In the genomic region with DNA sequence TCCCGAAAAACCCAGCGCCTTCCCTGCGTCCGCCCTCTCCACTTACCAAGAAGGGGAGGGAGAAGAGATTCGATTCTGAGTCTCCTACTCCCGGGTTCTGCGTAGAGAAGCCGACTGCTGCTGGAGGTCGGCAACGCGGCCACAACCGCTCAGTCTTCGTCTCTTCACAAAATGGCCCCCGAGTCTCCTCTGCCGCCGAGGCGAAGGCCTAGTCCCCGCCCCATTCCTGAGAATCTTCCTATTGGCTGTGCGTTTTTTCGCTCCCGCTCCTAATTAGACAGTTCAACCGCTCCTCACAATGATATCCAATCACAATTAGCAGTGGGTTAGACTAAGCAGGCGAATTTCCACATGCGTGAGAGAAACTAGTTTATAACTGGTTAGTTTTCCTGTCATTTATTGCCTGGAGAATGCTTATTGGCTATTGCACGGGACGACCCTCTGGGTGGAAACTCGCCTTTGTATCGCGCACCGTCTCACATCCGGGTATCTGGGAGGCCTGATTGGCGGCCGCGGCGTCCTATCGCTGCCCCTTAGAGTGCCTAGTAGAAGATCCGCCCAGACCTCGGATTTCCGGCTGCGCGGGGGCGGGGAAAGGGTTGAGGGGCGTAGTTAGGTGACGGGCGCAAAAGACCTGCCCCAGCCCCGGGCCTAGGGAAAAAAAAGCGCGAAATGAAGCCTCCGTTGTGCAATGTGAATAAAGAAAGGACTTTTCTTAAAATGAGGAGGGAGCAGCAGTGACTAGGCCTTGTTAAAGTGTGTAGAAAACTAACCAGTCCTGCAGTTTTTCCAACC, we compare ENCODE assay signal across 1 cellular context.
TF ChIP-seq lines count a peak whose summit lies in the region.

A gene (minus strand): TSS at position 191 of the 795 bp plus-strand sequence. CDS start 35,249 bp downstream, outside the sequence.

TF ChIP-seq in K562, 482 proteins besides CTCF, POLR2A, EP300 and RAD21 (continued from another document and continues in another):
- TF ChIP-seq HDAC3 (IDR thresholded peaks at IDR 0.05; ENCODE audit: borderline replicate concordance, partially characterized antibody) (no peak), NFXL1 (CRISPR knock-in tag; IDR thresholded peaks at IDR 0.05) (no peak), MAFF (IDR thresholded peaks at IDR 0.05; ENCODE audit: low read length) (no peak), ZNF263 (CRISPR knock-in tag; IDR thresholded peaks at IDR 0.05; ENCODE audit: borderline replicate concordance) (no peak), RNF2 (IDR thresholded peaks at IDR 0.05) (no peak), MEIS2 (IDR thresholded peaks at IDR 0.05; ENCODE audit: partially characterized antibody) (no peak), ZNF780A (CRISPR knock-in tag; IDR thresholded peaks at IDR 0.05) (no peak), EWSR1 (IDR thresholded peaks at IDR 0.05; ENCODE audit: borderline replicate concordance, low read depth, partially characterized antibody) (no peak), SREBF1 (IDR thresholded peaks at IDR 0.05; ENCODE audit: borderline replicate concordance, low read depth, low read length) (no peak), MBD2 (IDR thresholded peaks at IDR 0.05; ENCODE audit: borderline replicate concordance, low read depth) (peak; percentile 99), SOX6 (IDR thresholded peaks at IDR 0.05) (no peak), NR3C1 (CRISPR knock-in tag; IDR thresholded peaks at IDR 0.05) (no peak), CBFB (CRISPR knock-in tag; IDR thresholded peaks at IDR 0.05) (no peak), GATAD2A (IDR thresholded peaks at IDR 0.05) (no peak), MCM5 (IDR thresholded peaks at IDR 0.05; ENCODE audit: low read depth) (no peak), ZSCAN32 (CRISPR knock-in tag; IDR thresholded peaks at IDR 0.05) (no peak), RBM34 (IDR thresholded peaks at IDR 0.05; ENCODE audit: borderline replicate concordance, insufficient read depth, low read length) (no peak), ZNF384 (IDR thresholded peaks at IDR 0.05; ENCODE audit: low read depth, low read length) (peak; percentile 53), CBX3 (IDR thresholded peaks at IDR 0.05; ENCODE audit: borderline replicate concordance in 1 of 2, low read length in 2 of 2) (no peak), KAT2B (IDR thresholded peaks at IDR 0.05; ENCODE audit: low read depth, low read length) (no peak), ZNF717 (CRISPR knock-in tag; IDR thresholded peaks at IDR 0.05) (no peak), PHF21A (IDR thresholded peaks at IDR 0.05; ENCODE audit: borderline replicate concordance, low read depth) (no peak), MTA3 (IDR thresholded peaks at IDR 0.05; ENCODE audit: borderline replicate concordance) (peak; percentile 93), ZNF699 (CRISPR knock-in tag; IDR thresholded peaks at IDR 0.05; ENCODE audit: insufficient replicate concordance) (no peak)
- TF ChIP-seq, protein P1, sequence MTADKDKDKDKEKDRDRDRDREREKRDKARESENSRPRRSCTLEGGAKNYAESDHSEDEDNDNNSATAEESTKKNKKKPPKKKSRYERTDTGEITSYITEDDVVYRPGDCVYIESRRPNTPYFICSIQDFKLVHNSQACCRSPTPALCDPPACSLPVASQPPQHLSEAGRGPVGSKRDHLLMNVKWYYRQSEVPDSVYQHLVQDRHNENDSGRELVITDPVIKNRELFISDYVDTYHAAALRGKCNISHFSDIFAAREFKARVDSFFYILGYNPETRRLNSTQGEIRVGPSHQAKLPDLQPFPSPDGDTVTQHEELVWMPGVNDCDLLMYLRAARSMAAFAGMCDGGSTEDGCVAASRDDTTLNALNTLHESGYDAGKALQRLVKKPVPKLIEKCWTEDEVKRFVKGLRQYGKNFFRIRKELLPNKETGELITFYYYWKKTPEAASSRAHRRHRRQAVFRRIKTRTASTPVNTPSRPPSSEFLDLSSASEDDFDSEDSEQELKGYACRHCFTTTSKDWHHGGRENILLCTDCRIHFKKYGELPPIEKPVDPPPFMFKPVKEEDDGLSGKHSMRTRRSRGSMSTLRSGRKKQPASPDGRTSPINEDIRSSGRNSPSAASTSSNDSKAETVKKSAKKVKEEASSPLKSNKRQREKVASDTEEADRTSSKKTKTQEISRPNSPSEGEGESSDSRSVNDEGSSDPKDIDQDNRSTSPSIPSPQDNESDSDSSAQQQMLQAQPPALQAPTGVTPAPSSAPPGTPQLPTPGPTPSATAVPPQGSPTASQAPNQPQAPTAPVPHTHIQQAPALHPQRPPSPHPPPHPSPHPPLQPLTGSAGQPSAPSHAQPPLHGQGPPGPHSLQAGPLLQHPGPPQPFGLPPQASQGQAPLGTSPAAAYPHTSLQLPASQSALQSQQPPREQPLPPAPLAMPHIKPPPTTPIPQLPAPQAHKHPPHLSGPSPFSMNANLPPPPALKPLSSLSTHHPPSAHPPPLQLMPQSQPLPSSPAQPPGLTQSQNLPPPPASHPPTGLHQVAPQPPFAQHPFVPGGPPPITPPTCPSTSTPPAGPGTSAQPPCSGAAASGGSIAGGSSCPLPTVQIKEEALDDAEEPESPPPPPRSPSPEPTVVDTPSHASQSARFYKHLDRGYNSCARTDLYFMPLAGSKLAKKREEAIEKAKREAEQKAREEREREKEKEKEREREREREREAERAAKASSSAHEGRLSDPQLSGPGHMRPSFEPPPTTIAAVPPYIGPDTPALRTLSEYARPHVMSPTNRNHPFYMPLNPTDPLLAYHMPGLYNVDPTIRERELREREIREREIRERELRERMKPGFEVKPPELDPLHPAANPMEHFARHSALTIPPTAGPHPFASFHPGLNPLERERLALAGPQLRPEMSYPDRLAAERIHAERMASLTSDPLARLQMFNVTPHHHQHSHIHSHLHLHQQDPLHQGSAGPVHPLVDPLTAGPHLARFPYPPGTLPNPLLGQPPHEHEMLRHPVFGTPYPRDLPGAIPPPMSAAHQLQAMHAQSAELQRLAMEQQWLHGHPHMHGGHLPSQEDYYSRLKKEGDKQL (CRISPR knock-in tag; IDR thresholded peaks at IDR 0.05; ENCODE audit: borderline replicate concordance): no peak
- TF ChIP-seq, protein P2, sequence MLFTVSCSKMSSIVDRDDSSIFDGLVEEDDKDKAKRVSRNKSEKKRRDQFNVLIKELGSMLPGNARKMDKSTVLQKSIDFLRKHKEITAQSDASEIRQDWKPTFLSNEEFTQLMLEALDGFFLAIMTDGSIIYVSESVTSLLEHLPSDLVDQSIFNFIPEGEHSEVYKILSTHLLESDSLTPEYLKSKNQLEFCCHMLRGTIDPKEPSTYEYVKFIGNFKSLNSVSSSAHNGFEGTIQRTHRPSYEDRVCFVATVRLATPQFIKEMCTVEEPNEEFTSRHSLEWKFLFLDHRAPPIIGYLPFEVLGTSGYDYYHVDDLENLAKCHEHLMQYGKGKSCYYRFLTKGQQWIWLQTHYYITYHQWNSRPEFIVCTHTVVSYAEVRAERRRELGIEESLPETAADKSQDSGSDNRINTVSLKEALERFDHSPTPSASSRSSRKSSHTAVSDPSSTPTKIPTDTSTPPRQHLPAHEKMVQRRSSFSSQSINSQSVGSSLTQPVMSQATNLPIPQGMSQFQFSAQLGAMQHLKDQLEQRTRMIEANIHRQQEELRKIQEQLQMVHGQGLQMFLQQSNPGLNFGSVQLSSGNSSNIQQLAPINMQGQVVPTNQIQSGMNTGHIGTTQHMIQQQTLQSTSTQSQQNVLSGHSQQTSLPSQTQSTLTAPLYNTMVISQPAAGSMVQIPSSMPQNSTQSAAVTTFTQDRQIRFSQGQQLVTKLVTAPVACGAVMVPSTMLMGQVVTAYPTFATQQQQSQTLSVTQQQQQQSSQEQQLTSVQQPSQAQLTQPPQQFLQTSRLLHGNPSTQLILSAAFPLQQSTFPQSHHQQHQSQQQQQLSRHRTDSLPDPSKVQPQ (CRISPR knock-in tag; IDR thresholded peaks at IDR 0.05; ENCODE audit: borderline replicate concordance): no peak
- TF ChIP-seq, protein P3, sequence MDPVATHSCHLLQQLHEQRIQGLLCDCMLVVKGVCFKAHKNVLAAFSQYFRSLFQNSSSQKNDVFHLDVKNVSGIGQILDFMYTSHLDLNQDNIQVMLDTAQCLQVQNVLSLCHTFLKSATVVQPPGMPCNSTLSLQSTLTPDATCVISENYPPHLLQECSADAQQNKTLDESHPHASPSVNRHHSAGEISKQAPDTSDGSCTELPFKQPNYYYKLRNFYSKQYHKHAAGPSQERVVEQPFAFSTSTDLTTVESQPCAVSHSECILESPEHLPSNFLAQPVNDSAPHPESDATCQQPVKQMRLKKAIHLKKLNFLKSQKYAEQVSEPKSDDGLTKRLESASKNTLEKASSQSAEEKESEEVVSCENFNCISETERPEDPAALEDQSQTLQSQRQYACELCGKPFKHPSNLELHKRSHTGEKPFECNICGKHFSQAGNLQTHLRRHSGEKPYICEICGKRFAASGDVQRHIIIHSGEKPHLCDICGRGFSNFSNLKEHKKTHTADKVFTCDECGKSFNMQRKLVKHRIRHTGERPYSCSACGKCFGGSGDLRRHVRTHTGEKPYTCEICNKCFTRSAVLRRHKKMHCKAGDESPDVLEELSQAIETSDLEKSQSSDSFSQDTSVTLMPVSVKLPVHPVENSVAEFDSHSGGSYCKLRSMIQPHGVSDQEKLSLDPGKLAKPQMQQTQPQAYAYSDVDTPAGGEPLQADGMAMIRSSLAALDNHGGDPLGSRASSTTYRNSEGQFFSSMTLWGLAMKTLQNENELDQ (CRISPR knock-in tag; IDR thresholded peaks at IDR 0.05; ENCODE audit: borderline replicate concordance): no peak
- TF ChIP-seq, protein P4, sequence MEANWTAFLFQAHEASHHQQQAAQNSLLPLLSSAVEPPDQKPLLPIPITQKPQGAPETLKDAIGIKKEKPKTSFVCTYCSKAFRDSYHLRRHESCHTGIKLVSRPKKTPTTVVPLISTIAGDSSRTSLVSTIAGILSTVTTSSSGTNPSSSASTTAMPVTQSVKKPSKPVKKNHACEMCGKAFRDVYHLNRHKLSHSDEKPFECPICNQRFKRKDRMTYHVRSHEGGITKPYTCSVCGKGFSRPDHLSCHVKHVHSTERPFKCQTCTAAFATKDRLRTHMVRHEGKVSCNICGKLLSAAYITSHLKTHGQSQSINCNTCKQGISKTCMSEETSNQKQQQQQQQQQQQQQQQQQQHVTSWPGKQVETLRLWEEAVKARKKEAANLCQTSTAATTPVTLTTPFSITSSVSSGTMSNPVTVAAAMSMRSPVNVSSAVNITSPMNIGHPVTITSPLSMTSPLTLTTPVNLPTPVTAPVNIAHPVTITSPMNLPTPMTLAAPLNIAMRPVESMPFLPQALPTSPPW (CRISPR knock-in tag; IDR thresholded peaks at IDR 0.05): peak; percentile 65
- TF ChIP-seq, protein P5, sequence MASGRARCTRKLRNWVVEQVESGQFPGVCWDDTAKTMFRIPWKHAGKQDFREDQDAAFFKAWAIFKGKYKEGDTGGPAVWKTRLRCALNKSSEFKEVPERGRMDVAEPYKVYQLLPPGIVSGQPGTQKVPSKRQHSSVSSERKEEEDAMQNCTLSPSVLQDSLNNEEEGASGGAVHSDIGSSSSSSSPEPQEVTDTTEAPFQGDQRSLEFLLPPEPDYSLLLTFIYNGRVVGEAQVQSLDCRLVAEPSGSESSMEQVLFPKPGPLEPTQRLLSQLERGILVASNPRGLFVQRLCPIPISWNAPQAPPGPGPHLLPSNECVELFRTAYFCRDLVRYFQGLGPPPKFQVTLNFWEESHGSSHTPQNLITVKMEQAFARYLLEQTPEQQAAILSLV (tag; IDR thresholded peaks at IDR 0.05): no peak
- TF ChIP-seq, protein P6, sequence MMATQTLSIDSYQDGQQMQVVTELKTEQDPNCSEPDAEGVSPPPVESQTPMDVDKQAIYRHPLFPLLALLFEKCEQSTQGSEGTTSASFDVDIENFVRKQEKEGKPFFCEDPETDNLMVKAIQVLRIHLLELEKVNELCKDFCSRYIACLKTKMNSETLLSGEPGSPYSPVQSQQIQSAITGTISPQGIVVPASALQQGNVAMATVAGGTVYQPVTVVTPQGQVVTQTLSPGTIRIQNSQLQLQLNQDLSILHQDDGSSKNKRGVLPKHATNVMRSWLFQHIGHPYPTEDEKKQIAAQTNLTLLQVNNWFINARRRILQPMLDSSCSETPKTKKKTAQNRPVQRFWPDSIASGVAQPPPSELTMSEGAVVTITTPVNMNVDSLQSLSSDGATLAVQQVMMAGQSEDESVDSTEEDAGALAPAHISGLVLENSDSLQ (IDR thresholded peaks at IDR 0.05): peak; percentile 100
- TF ChIP-seq, protein P7, sequence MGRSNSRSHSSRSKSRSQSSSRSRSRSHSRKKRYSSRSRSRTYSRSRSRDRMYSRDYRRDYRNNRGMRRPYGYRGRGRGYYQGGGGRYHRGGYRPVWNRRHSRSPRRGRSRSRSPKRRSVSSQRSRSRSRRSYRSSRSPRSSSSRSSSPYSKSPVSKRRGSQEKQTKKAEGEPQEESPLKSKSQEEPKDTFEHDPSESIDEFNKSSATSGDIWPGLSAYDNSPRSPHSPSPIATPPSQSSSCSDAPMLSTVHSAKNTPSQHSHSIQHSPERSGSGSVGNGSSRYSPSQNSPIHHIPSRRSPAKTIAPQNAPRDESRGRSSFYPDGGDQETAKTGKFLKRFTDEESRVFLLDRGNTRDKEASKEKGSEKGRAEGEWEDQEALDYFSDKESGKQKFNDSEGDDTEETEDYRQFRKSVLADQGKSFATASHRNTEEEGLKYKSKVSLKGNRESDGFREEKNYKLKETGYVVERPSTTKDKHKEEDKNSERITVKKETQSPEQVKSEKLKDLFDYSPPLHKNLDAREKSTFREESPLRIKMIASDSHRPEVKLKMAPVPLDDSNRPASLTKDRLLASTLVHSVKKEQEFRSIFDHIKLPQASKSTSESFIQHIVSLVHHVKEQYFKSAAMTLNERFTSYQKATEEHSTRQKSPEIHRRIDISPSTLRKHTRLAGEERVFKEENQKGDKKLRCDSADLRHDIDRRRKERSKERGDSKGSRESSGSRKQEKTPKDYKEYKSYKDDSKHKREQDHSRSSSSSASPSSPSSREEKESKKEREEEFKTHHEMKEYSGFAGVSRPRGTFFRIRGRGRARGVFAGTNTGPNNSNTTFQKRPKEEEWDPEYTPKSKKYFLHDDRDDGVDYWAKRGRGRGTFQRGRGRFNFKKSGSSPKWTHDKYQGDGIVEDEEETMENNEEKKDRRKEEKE (IDR thresholded peaks at IDR 0.05; ENCODE audit: borderline replicate concordance in 1 of 2, control insufficient read depth in 1 of 2, low read depth in 2 of 2, low read length in 1 of 2): no peak
- TF ChIP-seq, protein P8, sequence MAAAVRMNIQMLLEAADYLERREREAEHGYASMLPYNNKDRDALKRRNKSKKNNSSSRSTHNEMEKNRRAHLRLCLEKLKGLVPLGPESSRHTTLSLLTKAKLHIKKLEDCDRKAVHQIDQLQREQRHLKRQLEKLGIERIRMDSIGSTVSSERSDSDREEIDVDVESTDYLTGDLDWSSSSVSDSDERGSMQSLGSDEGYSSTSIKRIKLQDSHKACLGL (CRISPR knock-in tag; IDR thresholded peaks at IDR 0.05; ENCODE audit: borderline replicate concordance, poor library complexity, severe bottlenecking): no peak
- TF ChIP-seq, protein P9, sequence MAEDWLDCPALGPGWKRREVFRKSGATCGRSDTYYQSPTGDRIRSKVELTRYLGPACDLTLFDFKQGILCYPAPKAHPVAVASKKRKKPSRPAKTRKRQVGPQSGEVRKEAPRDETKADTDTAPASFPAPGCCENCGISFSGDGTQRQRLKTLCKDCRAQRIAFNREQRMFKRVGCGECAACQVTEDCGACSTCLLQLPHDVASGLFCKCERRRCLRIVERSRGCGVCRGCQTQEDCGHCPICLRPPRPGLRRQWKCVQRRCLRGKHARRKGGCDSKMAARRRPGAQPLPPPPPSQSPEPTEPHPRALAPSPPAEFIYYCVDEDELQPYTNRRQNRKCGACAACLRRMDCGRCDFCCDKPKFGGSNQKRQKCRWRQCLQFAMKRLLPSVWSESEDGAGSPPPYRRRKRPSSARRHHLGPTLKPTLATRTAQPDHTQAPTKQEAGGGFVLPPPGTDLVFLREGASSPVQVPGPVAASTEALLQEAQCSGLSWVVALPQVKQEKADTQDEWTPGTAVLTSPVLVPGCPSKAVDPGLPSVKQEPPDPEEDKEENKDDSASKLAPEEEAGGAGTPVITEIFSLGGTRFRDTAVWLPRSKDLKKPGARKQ (CRISPR knock-in tag; IDR thresholded peaks at IDR 0.05): no peak
